20 cellular contexts compared by ENCODE assay signal in genomic region chr14:104147346-104148125, GRCh38. TPM values are rescaled to one million over a fixed set of nuclear protein-coding genes. Genes with fewer than 3 reads are reported as not detected.
DNase-seq lines count a peak whose midpoint lies in the region; ATAC-seq and TF ChIP-seq lines count a peak whose summit lies in the region.
"Had no signal": no experiment of that assay in that cellular context is flagged by ENCODE, and none has a peak within 500 bp of the region (broad histone marks: within the 10 kb centered on the region; RNA-seq: fewer than 3 reads in every experiment).

No MANE protein-coding gene starts in this region.

- H3K4me1 Mint-ChIP-seq in neural progenitor cell = peaks cover 26% of the 10 kb centered on the region
- H3K4me1 Mint-ChIP-seq: activated B cell treated with CpG ODN at 0.5 μM for 24 hours, CD14-positive monocyte had no signal

- no peaks in the 10 kb centered on the region for H3K9me3 Mint-ChIP-seq in neural progenitor cell
- H3K9me3 Mint-ChIP-seq: activated B cell treated with CpG ODN at 0.5 μM for 24 hours; activated CD4-positive, alpha-beta memory T cell treated with anti-CD3 and anti-CD28 coated beads, Interleukin-2, amount 10 ng/mL, durations not matched to agents 7 days and 5 days; HFFc6 had no signal

- peak overlapping the region; percentile 69 for H3K4me3 Mint-ChIP-seq in neural progenitor cell
- H3K4me3 Mint-ChIP-seq: activated B cell treated with CpG ODN at 0.5 μM for 24 hours; activated CD4-positive, alpha-beta memory T cell treated with anti-CD3 and anti-CD28 coated beads, Interleukin-2, amount 10 ng/mL, durations not matched to agents 7 days and 5 days; CD14-positive monocyte; HFFc6 had no signal

- TF ChIP-seq EP300 in sigmoid colon (IDR thresholded peaks at IDR 0.05) = no peak

- H4K20me1 ChIP-seq in BLaER1 (peaks cover 96% of the 10 kb centered on the region), neural progenitor cell (ENCODE audit: low read depth) (peaks cover 76% of the 10 kb centered on the region)

- ATAC-seq in RWPE2 (ENCODE audit: low read depth) = no peak
- ATAC-seq in right cardiac atrium = no peak
- ATAC-seq in HG02610 (IDR thresholded peaks at IDR 0.05; ENCODE audit: unreplicated experiment) = no peak

- H3K27me3 ChIP-seq in BLaER1 (no peaks in the 10 kb centered on the region), RWPE2 (ENCODE audit: insufficient read depth, poor library complexity, severe bottlenecking) (peaks cover 18% of the 10 kb centered on the region), right cardiac atrium (ENCODE audit: control insufficient read depth, insufficient read depth) (no peaks in the 10 kb centered on the region), neural progenitor cell (no peaks in the 10 kb centered on the region), sigmoid colon (no peaks in the 10 kb centered on the region)
- H3K27me3 ChIP-seq: adrenal gland had no signal

- no peak overlapping the region for H3K27ac Mint-ChIP-seq in neural progenitor cell
- H3K27ac Mint-ChIP-seq: activated B cell treated with CpG ODN at 0.5 μM for 24 hours; activated CD4-positive, alpha-beta memory T cell treated with anti-CD3 and anti-CD28 coated beads, Interleukin-2, amount 10 ng/mL, durations not matched to agents 7 days and 5 days; CD14-positive monocyte; HFFc6 had no signal

- intact Hi-C loops in right cardiac atrium (cut with DNase I) (no loop called here), sigmoid colon (cut with DNase I) (no loop called here)

- H3K9me3 ChIP-seq in BLaER1 (no peaks in the 10 kb centered on the region), RWPE2 (ENCODE audit: severe bottlenecking) (no peaks in the 10 kb centered on the region), right cardiac atrium (ENCODE audit: control insufficient read depth, low read length) (no peaks in the 10 kb centered on the region), neural progenitor cell (ENCODE audit: low read depth) (no peaks in the 10 kb centered on the region), sigmoid colon (no peaks in the 10 kb centered on the region)
- H3K9me3 ChIP-seq: adrenal gland had no signal

- H3K9ac ChIP-seq in BLaER1 (no peak overlapping the region), neural progenitor cell (no peak overlapping the region)

- peaks cover 79% of the 10 kb centered on the region for H3K79me2 ChIP-seq in neural progenitor cell (ENCODE audit: low read depth)

- DNase-seq in RWPE2 (ENCODE audit: low spot score) = peak; percentile 73
- DNase-seq in right cardiac atrium = peak; percentile 12 to 50 (median 40)
- DNase-seq in neural progenitor cell (ENCODE audit: low spot score) = no peak
- DNase-seq in LoVo (ENCODE audit: low spot score) = no peak
- DNase-seq in HK-2 (ENCODE audit: unreplicated experiment) = no peak
- DNase-seq in sigmoid colon = no peak
- DNase-seq: activated B cell treated with CpG ODN at 0.5 μM for 24 hours; activated CD4-positive, alpha-beta memory T cell treated with anti-CD3 and anti-CD28 coated beads, Interleukin-2, amount 10 ng/mL, durations not matched to agents 7 days and 5 days; activated T-cell treated with anti-CD3 and anti-CD28 coated beads, Interleukin-2, amount 50 U/mL, for 1 hour; dermis blood vessel endothelial cell; HFFc6; hypothalamus; NCI-H1930; NCI-H226; stimulated activated CD4-positive, alpha-beta T cell treated with anti-CD3 and anti-CD28 coated beads, Interleukin-15, amount 100 ng/mL, for 24 hours had no signal

- H2AFZ ChIP-seq in neural progenitor cell (replicated peaks) = no peak overlapping the region

- H3K27me3 Mint-ChIP-seq in neural progenitor cell (ENCODE audit: insufficient read depth, low read depth) = peaks cover 8% of the 10 kb centered on the region
- H3K27me3 Mint-ChIP-seq: activated CD4-positive, alpha-beta memory T cell treated with anti-CD3 and anti-CD28 coated beads, Interleukin-2, amount 10 ng/mL, durations not matched to agents 7 days and 5 days had no signal

- 67% methylated on average over 28 of the region's 28 CpGs for WGBS in right cardiac atrium
- 88% methylated on average over 28 of the region's 28 CpGs for WGBS in sigmoid colon, 2 donors

- H3K36me3 Mint-ChIP-seq in neural progenitor cell = no peaks in the 10 kb centered on the region
- H3K36me3 Mint-ChIP-seq: CD14-positive monocyte had no signal

- TF ChIP-seq CTCF in RWPE2 (IDR thresholded peaks at IDR 0.05; ENCODE audit: poor library complexity, severe bottlenecking) (no peak), neural progenitor cell (IDR thresholded peaks at IDR 0.05) (no peak), sigmoid colon (IDR thresholded peaks at IDR 0.05) (no peak)

- H3K4me1 ChIP-seq in BLaER1 (peaks cover 76% of the 10 kb centered on the region), RWPE2 (ENCODE audit: insufficient read depth, poor library complexity, severe bottlenecking) (no peaks in the 10 kb centered on the region), right cardiac atrium (ENCODE audit: control insufficient read depth, insufficient read depth, low read length) (no peaks in the 10 kb centered on the region), neural progenitor cell (peaks cover 41% of the 10 kb centered on the region), sigmoid colon (peaks cover 0 to 17% (median 11%) of the 10 kb centered on the region in 4 donors)

- H3K4me2 ChIP-seq in BLaER1 (peak overlapping the region; percentile 12; the same call in 1 of the 2 replicates), neural progenitor cell (peak overlapping the region; percentile 70)

- H3K27ac ChIP-seq in BLaER1 (no peak overlapping the region), RWPE2 (ENCODE audit: poor library complexity, severe bottlenecking) (no peak overlapping the region), right cardiac atrium (ENCODE audit: low read length) (no peak overlapping the region), neural progenitor cell (no peak overlapping the region), sigmoid colon (no peak overlapping the region)

- no peak for TF ChIP-seq POLR2A in sigmoid colon (IDR thresholded peaks at IDR 0.05)

- H3K4me3 ChIP-seq in BLaER1 = no peak overlapping the region
- no peak overlapping the region for H3K4me3 ChIP-seq in RWPE2 (ENCODE audit: severe bottlenecking)
- H3K4me3 ChIP-seq in right cardiac atrium (ENCODE audit: low read length) = no peak overlapping the region
- no peak overlapping the region for H3K4me3 ChIP-seq in neural progenitor cell
- no peak overlapping the region for H3K4me3 ChIP-seq in sigmoid colon
- H3K4me3 ChIP-seq: adrenal gland had no signal

- peaks cover 20% of the 10 kb centered on the region for H3F3A ChIP-seq in neural progenitor cell (ENCODE audit: low read depth)

- H3K36me3 ChIP-seq in BLaER1 (peaks cover 35% of the 10 kb centered on the region), RWPE2 (ENCODE audit: low read depth) (no peaks in the 10 kb centered on the region), neural progenitor cell (no peaks in the 10 kb centered on the region), sigmoid colon (no peaks in the 10 kb centered on the region)
- H3K36me3 ChIP-seq: adrenal gland had no signal

RNA-seq across cellular contexts. Expression of gene KIF26A, which starts 9.1 kb away (rescaled TPM):
- total RNA-seq in right cardiac atrium = 10 to 100 TPM in 2 of 4 donors, 1 to 10 TPM in 2; 7.9 to 10.6 (median 9.9) TPM
- polyA plus RNA-seq in right cardiac atrium = 7.1 TPM
- total RNA-seq in neural progenitor cell (ENCODE audit: low replicate concordance) = 6.1 and 40.2 TPM in 2 replicates
- total RNA-seq in sigmoid colon = 1 to 10 TPM; 1.3 to 2.7 (median 2.3) TPM
- polyA plus RNA-seq in sigmoid colon = 1 to 10 TPM in 2 of 3 donors, under 1 TPM in 1; 0.60 to 4.2 (median 1.4) TPM
- total RNA-seq: activated B cell treated with CpG ODN at 0.5 μM for 24 hours, mononuclear cell had no signal
- polyA plus RNA-seq: CD14-positive monocyte had no signal

Comparison
In these comparisons a context has a peak if more than half of its experiments do, and no peak if none do; other contexts are left out.
1. DNase-seq: peak in RWPE2 (single experiment) and right cardiac atrium (3 of 3); none in neural progenitor cell (single experiment), LoVo (single experiment), HK-2 (single experiment) and sigmoid colon (single experiment).